Comparison of ENCODE assay signal across 29 cellular contexts in the genomic region with DNA sequence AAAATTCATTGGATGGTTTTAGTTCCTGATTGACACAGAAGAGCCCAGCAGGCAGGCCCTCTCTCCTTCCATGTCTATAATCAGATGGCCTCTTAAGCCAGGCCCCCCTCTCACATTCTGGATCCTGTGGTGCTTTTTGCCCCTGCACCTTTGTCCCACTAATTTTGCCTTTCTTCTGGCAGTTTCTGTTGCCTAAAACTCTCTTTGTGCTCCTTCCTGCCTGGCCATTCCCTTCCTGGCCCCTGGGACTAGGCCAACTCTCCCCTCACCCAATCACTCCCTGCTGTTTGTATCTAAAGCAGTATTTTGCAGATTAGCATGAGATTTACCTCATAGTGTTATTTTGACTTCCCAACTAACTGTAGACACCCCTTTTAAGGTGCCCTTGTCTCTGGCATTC. TPM values are rescaled to one million over a fixed set of nuclear protein-coding genes. Genes with fewer than 3 reads are reported as not detected.
DNase-seq lines count a peak whose midpoint lies in the region; FAIRE-seq and TF ChIP-seq lines count a peak whose summit lies in the region.
"Had no signal": no experiment of that assay in that cellular context is flagged by ENCODE, and none has a peak within 500 bp of the region (broad histone marks: within the 10 kb centered on the region; RNA-seq: fewer than 3 reads in every experiment).

No MANE protein-coding gene starts in this region.

- H3K9me3 Mint-ChIP-seq in astrocyte (ENCODE audit: unreplicated experiment), result no peaks in the 10 kb centered on the region
- H3K9me3 Mint-ChIP-seq in neural progenitor cell, result peaks cover 23% of the 10 kb centered on the region

- H3K4me1 Mint-ChIP-seq in astrocyte (ENCODE audit: low read depth, unreplicated experiment) (peaks cover 3% of the 10 kb centered on the region), neural progenitor cell (peaks cover 18% of the 10 kb centered on the region)
- H3K4me1 Mint-ChIP-seq: CD14-positive monocyte; CD8-positive, alpha-beta memory T cell had no signal

- H3K27ac ChIP-seq in astrocyte (ENCODE audit: low read depth, low read length) (no peak overlapping the region), neural progenitor cell (peak overlapping the region; percentile 89)
- H3K27ac ChIP-seq: SJCRH30 had no signal

- H3K9me3 ChIP-seq in astrocyte (ENCODE audit: insufficient read depth, low read depth, low read length), result no peaks in the 10 kb centered on the region
- H3K9me3 ChIP-seq in neural progenitor cell (ENCODE audit: low read depth), result peaks cover 3% of the 10 kb centered on the region
- H3K9me3 ChIP-seq: BE2C, SJCRH30 had no signal

- H4K20me1 ChIP-seq in astrocyte (ENCODE audit: insufficient read depth, low read length) (no peaks in the 10 kb centered on the region), neural progenitor cell (ENCODE audit: low read depth) (no peaks in the 10 kb centered on the region)

- H2AFZ ChIP-seq in astrocyte (ENCODE audit: low read depth, low read length), result no peak overlapping the region
- no peak overlapping the region for H2AFZ ChIP-seq in neural progenitor cell (replicated peaks)

- H3K36me3 ChIP-seq in H7 (replicated peaks; ENCODE audit: control insufficient read depth, insufficient read depth, low read length), result no peaks in the 10 kb centered on the region
- H3K36me3 ChIP-seq in astrocyte (ENCODE audit: insufficient read depth, low read length), result no peaks in the 10 kb centered on the region
- H3K36me3 ChIP-seq in neural progenitor cell, result no peaks in the 10 kb centered on the region
- H3K36me3 ChIP-seq: BE2C, SJCRH30 had no signal

- H3K4me1 ChIP-seq in astrocyte (ENCODE audit: insufficient read depth, low read length) (no peaks in the 10 kb centered on the region), neural progenitor cell (peaks cover 21% of the 10 kb centered on the region)
- H3K4me1 ChIP-seq: BE2C, SJCRH30 had no signal

- H3K36me3 Mint-ChIP-seq in astrocyte (ENCODE audit: low read depth, unreplicated experiment) (no peaks in the 10 kb centered on the region), neural progenitor cell (no peaks in the 10 kb centered on the region)
- H3K36me3 Mint-ChIP-seq: CD14-positive monocyte had no signal

- H3K27me3 ChIP-seq in H7 (ENCODE audit: control insufficient read depth, insufficient read depth, low read length), result no peaks in the 10 kb centered on the region
- H3K27me3 ChIP-seq in astrocyte (ENCODE audit: insufficient read depth, low read length), result no peaks in the 10 kb centered on the region
- no peaks in the 10 kb centered on the region for H3K27me3 ChIP-seq in neural progenitor cell
- H3K27me3 ChIP-seq: BE2C, SJCRH30 had no signal

- H3K4me2 ChIP-seq in astrocyte (ENCODE audit: low read length) (no peak overlapping the region), neural progenitor cell (peak overlapping the region; percentile 57)

- FAIRE-seq in astrocyte (lab: Jason Lieb, UNC), result no peak
- no peak for FAIRE-seq in GM19239 (lab: Jason Lieb, UNC)
- FAIRE-seq: GM12891, HepG2, K562 had no signal

- H3K79me2 ChIP-seq in astrocyte (ENCODE audit: insufficient read depth, low read length), result no peaks in the 10 kb centered on the region
- no peaks in the 10 kb centered on the region for H3K79me2 ChIP-seq in neural progenitor cell (ENCODE audit: low read depth)

- H3F3A ChIP-seq in neural progenitor cell (ENCODE audit: low read depth), result peaks cover 39% of the 10 kb centered on the region

- no peaks in the 10 kb centered on the region for H3K27me3 Mint-ChIP-seq in astrocyte (ENCODE audit: low read depth, unreplicated experiment)
- no peaks in the 10 kb centered on the region for H3K27me3 Mint-ChIP-seq in neural progenitor cell (ENCODE audit: insufficient read depth, low read depth)

- H3K9ac ChIP-seq in astrocyte (ENCODE audit: low read length), result no peak overlapping the region
- H3K9ac ChIP-seq in neural progenitor cell, result no peak overlapping the region

- H3K4me3 Mint-ChIP-seq in astrocyte (ENCODE audit: unreplicated experiment) (no peak overlapping the region), neural progenitor cell (no peak overlapping the region)
- H3K4me3 Mint-ChIP-seq: CD14-positive monocyte; CD8-positive, alpha-beta memory T cell had no signal

- H3K4me3 ChIP-seq in H7 (ENCODE audit: insufficient read depth, low read depth, low read length) (no peak overlapping the region), astrocyte (ENCODE audit: insufficient read depth, low read depth, low read length) (no peak overlapping the region), neural progenitor cell (no peak overlapping the region)
- H3K4me3 ChIP-seq: K562, SJCRH30 had no signal

- DNase-seq in H7 (peak; percentile 64), astrocyte (ENCODE audit: low read depth) (no peak), iPS DF 19.7 (ENCODE audit: low read depth, low spot score) (peak; percentile 68), neural progenitor cell (ENCODE audit: low spot score) (peak; percentile 57), GM19239 (ENCODE audit: insufficient read length, low spot score) (no peak), NCI-H69 (lab: John Stamatoyannopoulos, UW) (no peak)
- DNase-seq in stimulated activated naive CD4-positive, alpha-beta T cell treated with Interleukin-2 at 50 U/mL for 16 hours (lab: John Stamatoyannopoulos, UW), result no peak
- DNase-seq: 8988T; ACHN; BE2C; CD8-positive, alpha-beta memory T cell; DMS 273 treated with DMSO at 0.1 percent for 48 hours; DMS79 treated with DMSO at 0.1 percent for 48 hours; GF-D8; Kasumi-1; NCI-H1092 treated with DMSO at 0.1 percent for 48 hours; NCI-H1436; NCI-H187; NCI-H2081 treated with DMSO at 0.1 percent for 48 hours; NCI-H2171; NCI-H345; NCI-H510A treated with DMSO at 0.1 percent for 48 hours; NCI-H748 treated with DMSO at 0.1 percent for 48 hours; PC-3; SJCRH30 had no signal

- H3K27ac Mint-ChIP-seq in astrocyte (ENCODE audit: unreplicated experiment), result peak overlapping the region; percentile 23
- peak overlapping the region; percentile 78 for H3K27ac Mint-ChIP-seq in neural progenitor cell
- H3K27ac Mint-ChIP-seq: CD8-positive, alpha-beta memory T cell had no signal

- no peak for TF ChIP-seq CTCF in astrocyte (IDR thresholded peaks at IDR 0.05; ENCODE audit: insufficient read depth, low read depth, low read length)
- no peak for TF ChIP-seq CTCF in neural progenitor cell (IDR thresholded peaks at IDR 0.05)

RNA-seq across cellular contexts. Expression of a gene that starts 42.7 kb away (rescaled TPM):
- total RNA-seq in H7 (2014; rRNA removed; shearing (Covaris generic)), result 186 and 198 TPM in 2 replicates
- total RNA-seq in astrocyte (204 and 242 TPM in 2 replicates), neural progenitor cell (ENCODE audit: low replicate concordance) (216 and 264 TPM in 2 replicates)

Comparison
In these comparisons a context has a peak if more than half of its experiments do, and no peak if none do; other contexts are left out.
1. DNase-seq: peak in H7 (single experiment), iPS DF 19.7 (single experiment) and neural progenitor cell (single experiment); none in astrocyte (single experiment), GM19239 (single experiment), stimulated activated naive CD4-positive, alpha-beta T cell treated with Interleukin-2 at 50 U/mL for 16 hours (single experiment) and NCI-H69 (single experiment).